ENCODE assay signal across 2 cellular contexts in the genomic region with DNA sequence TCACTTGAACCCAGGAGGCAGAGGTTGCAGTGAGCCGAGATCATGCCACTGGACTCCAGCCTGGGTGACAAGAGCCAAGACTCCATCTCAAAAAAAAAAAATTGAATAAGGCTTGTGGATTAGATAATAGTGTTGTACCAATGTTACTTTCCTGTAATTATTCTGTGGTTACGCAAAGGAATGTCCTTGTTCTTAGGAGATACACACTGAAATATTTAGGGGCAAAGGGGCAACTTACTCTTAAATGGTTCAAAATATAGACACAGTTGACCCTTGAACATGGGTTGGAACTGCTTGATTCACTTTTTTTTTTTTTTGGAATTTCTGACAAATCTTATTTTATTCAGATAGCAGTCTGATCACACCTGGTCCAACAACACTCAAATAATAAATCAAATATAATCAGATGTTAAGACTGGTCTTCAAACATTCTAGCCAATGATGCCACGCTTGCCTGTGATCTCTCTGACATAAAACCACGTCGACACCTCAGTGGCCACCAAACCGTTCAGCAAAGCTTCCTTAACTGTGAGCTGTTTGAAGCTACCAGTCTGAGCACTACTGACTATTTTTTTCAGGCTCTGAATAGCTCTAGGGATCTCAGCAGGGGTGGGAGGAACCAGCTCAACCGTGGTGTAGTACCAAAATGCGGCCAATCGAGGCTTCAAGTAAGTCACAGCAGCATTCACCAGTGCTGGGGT.
TF ChIP-seq lines count a peak whose summit lies in the region.

No MANE protein-coding gene starts in this region.

TF ChIP-seq in GM23338, 12 proteins besides CTCF, POLR2A, EP300 and RAD21:
- TF ChIP-seq NANOG (IDR thresholded peaks at IDR 0.05; ENCODE audit: borderline replicate concordance) (no peak), ZNF114 (CRISPR knock-in tag; IDR thresholded peaks at IDR 0.05) (no peak), ZNF331 (CRISPR knock-in tag; IDR thresholded peaks at IDR 0.05; ENCODE audit: low read depth) (no peak), EZH2phosphoT487 (IDR thresholded peaks at IDR 0.05; ENCODE audit: unreplicated experiment) (no peak), POLR2AphosphoS5 (IDR thresholded peaks at IDR 0.05; ENCODE audit: low read depth) (no peak)
- TF ChIP-seq, protein P1, sequence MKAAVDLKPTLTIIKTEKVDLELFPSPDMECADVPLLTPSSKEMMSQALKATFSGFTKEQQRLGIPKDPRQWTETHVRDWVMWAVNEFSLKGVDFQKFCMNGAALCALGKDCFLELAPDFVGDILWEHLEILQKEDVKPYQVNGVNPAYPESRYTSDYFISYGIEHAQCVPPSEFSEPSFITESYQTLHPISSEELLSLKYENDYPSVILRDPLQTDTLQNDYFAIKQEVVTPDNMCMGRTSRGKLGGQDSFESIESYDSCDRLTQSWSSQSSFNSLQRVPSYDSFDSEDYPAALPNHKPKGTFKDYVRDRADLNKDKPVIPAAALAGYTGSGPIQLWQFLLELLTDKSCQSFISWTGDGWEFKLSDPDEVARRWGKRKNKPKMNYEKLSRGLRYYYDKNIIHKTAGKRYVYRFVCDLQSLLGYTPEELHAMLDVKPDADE (IDR thresholded peaks at IDR 0.05): no peak

TF ChIP-seq in SK-N-SH, 30 proteins besides CTCF, POLR2A, EP300 and RAD21:
- TF ChIP-seq, protein P2, sequence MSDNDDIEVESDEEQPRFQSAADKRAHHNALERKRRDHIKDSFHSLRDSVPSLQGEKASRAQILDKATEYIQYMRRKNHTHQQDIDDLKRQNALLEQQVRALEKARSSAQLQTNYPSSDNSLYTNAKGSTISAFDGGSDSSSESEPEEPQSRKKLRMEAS (IDR thresholded peaks at IDR 0.05; ENCODE audit: low read depth): no peak
- TF ChIP-seq MEF2A (IDR thresholded peaks at IDR 0.05; ENCODE audit: borderline replicate concordance, low read depth) (no peak), TEAD4 (IDR thresholded peaks at IDR 0.05; ENCODE audit: borderline replicate concordance, insufficient read depth) (no peak), NRF1 (IDR thresholded peaks at IDR 0.05; ENCODE audit: low read depth, low read length) (no peak), SIN3A (IDR thresholded peaks at IDR 0.05; ENCODE audit: borderline replicate concordance, low read depth, low read length) (no peak), ELF1 (IDR thresholded peaks at IDR 0.05) (no peak), TAF1 (IDR thresholded peaks at IDR 0.05; ENCODE audit: borderline replicate concordance, low read depth, low read length) (no peak), RCOR1 (IDR thresholded peaks at IDR 0.05; ENCODE audit: low read length) (no peak), RFX5 (IDR thresholded peaks at IDR 0.05; ENCODE audit: low read length) (no peak), MXI1 (IDR thresholded peaks at IDR 0.05; ENCODE audit: low read depth, low read length) (no peak), FOXJ3 (CRISPR knock-in tag; IDR thresholded peaks at IDR 0.05) (no peak), SMC3 (IDR thresholded peaks at IDR 0.05; ENCODE audit: low read depth, low read length) (no peak), POLR2AphosphoS5 (IDR thresholded peaks at IDR 0.05; ENCODE audit: low read depth, low read length) (no peak), TCF12 (IDR thresholded peaks at IDR 0.05) (no peak), FOSL2 (IDR thresholded peaks at IDR 0.05; ENCODE audit: borderline replicate concordance, low read depth) (no peak), CHD2 (IDR thresholded peaks at IDR 0.05; ENCODE audit: low read length, partially characterized antibody) (no peak), YY1 (IDR thresholded peaks at IDR 0.05; ENCODE audit: low read depth) (no peak)
- TF ChIP-seq, protein P3, sequence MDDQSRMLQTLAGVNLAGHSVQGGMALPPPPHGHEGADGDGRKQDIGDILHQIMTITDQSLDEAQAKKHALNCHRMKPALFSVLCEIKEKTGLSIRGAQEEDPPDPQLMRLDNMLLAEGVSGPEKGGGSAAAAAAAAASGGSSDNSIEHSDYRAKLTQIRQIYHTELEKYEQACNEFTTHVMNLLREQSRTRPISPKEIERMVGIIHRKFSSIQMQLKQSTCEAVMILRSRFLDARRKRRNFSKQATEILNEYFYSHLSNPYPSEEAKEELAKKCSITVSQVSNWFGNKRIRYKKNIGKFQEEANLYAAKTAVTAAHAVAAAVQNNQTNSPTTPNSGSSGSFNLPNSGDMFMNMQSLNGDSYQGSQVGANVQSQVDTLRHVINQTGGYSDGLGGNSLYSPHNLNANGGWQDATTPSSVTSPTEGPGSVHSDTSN (IDR thresholded peaks at IDR 0.05): no peak
- TF ChIP-seq, protein P4, sequence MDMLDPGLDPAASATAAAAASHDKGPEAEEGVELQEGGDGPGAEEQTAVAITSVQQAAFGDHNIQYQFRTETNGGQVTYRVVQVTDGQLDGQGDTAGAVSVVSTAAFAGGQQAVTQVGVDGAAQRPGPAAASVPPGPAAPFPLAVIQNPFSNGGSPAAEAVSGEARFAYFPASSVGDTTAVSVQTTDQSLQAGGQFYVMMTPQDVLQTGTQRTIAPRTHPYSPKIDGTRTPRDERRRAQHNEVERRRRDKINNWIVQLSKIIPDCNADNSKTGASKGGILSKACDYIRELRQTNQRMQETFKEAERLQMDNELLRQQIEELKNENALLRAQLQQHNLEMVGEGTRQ (IDR thresholded peaks at IDR 0.05; ENCODE audit: borderline replicate concordance, low read depth, low read length): no peak
- TF ChIP-seq, protein P5, sequence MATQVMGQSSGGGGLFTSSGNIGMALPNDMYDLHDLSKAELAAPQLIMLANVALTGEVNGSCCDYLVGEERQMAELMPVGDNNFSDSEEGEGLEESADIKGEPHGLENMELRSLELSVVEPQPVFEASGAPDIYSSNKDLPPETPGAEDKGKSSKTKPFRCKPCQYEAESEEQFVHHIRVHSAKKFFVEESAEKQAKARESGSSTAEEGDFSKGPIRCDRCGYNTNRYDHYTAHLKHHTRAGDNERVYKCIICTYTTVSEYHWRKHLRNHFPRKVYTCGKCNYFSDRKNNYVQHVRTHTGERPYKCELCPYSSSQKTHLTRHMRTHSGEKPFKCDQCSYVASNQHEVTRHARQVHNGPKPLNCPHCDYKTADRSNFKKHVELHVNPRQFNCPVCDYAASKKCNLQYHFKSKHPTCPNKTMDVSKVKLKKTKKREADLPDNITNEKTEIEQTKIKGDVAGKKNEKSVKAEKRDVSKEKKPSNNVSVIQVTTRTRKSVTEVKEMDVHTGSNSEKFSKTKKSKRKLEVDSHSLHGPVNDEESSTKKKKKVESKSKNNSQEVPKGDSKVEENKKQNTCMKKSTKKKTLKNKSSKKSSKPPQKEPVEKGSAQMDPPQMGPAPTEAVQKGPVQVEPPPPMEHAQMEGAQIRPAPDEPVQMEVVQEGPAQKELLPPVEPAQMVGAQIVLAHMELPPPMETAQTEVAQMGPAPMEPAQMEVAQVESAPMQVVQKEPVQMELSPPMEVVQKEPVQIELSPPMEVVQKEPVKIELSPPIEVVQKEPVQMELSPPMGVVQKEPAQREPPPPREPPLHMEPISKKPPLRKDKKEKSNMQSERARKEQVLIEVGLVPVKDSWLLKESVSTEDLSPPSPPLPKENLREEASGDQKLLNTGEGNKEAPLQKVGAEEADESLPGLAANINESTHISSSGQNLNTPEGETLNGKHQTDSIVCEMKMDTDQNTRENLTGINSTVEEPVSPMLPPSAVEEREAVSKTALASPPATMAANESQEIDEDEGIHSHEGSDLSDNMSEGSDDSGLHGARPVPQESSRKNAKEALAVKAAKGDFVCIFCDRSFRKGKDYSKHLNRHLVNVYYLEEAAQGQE (IDR thresholded peaks at IDR 0.05; ENCODE audit: low read depth, low read length): no peak
